ENCODE assay signal across 18 cellular contexts in the genomic region with DNA sequence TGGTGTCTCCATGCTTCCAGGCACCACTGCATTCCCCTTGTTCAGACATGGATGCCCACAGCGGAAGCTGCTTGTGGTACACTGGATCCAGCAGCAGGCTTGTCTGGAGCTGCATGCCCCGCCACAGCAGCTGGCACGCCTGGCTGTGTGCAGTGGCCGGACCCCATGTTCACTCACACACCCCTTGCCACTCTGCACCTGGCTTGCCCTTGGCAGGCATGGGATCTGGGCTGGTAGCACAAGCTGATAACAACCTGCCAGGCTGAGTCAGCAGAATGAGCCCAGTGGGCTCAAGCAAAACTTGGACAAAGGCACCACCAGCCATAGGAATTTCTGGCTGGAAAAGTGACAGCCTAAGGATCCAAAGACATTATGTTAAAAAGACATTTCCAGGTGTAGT.
"Had no signal": no experiment of that assay in that cellular context is flagged by ENCODE, and none has a peak within 500 bp of the region (broad histone marks: within the 10 kb centered on the region; RNA-seq: fewer than 3 reads in every experiment).

No MANE protein-coding gene starts in this region.

- H3K9me3 Mint-ChIP-seq: activated naive CD8-positive, alpha-beta T cell treated with anti-CD3 and anti-CD28 coated beads for 36 hours; activated T-helper 17 cell treated with anti-CD3 and anti-CD28 coated beads, Interleukin-2, amount 50 U/mL, for 72 hours; effector memory CD8-positive, alpha-beta T cell had no signal

- H3K4me3 ChIP-seq: cardiac muscle cell, ovary, sigmoid colon, thyroid gland had no signal

- H3K4me1 Mint-ChIP-seq: activated CD4-positive, alpha-beta memory T cell treated with anti-CD3 and anti-CD28 coated beads, Interleukin-2, amount 10 ng/mL, durations not matched to agents 7 days and 5 days; activated CD8-positive, alpha-beta memory T cell treated with anti-CD3 and anti-CD28 coated beads, Interleukin-2, amount 10 ng/mL, durations not matched to agents 7 days and 5 days; neural crest cell; WTC11 had no signal

- H3K4me3 Mint-ChIP-seq: activated CD4-positive, alpha-beta memory T cell treated with anti-CD3 and anti-CD28 coated beads, Interleukin-2, amount 10 ng/mL, durations not matched to agents 7 days and 5 days; activated CD8-positive, alpha-beta memory T cell treated with anti-CD3 and anti-CD28 coated beads, Interleukin-2, amount 10 ng/mL, durations not matched to agents 7 days and 5 days; activated naive CD8-positive, alpha-beta T cell treated with anti-CD3 and anti-CD28 coated beads for 36 hours; activated T-helper 17 cell treated with anti-CD3 and anti-CD28 coated beads, Interleukin-2, amount 50 U/mL, for 72 hours; effector memory CD8-positive, alpha-beta T cell; neural crest cell; WTC11 had no signal

- H3K27me3 Mint-ChIP-seq: activated CD4-positive, alpha-beta memory T cell treated with anti-CD3 and anti-CD28 coated beads, Interleukin-2, amount 10 ng/mL, durations not matched to agents 7 days and 5 days; activated CD8-positive, alpha-beta memory T cell treated with anti-CD3 and anti-CD28 coated beads, Interleukin-2, amount 10 ng/mL, durations not matched to agents 7 days and 5 days; activated naive CD8-positive, alpha-beta T cell treated with anti-CD3 and anti-CD28 coated beads for 36 hours; activated T-helper 17 cell treated with anti-CD3 and anti-CD28 coated beads, Interleukin-2, amount 50 U/mL, for 72 hours; effector memory CD8-positive, alpha-beta T cell had no signal

- H3K36me3 ChIP-seq: cardiac muscle cell, ovary, sigmoid colon, thyroid gland had no signal

- H3K27ac ChIP-seq: cardiac muscle cell, ovary, sigmoid colon, thyroid gland had no signal

- H3K27me3 ChIP-seq: cardiac muscle cell, ovary, sigmoid colon, thyroid gland had no signal

- FAIRE-seq: urothelium cell line had no signal

- DNase-seq: activated CD4-positive, alpha-beta memory T cell treated with anti-CD3 and anti-CD28 coated beads, Interleukin-2, amount 10 ng/mL, durations not matched to agents 7 days and 5 days; activated CD4-positive, alpha-beta T cell treated with anti-CD3 and anti-CD28 coated beads for 48 hours; activated CD8-positive, alpha-beta memory T cell treated with anti-CD3 and anti-CD28 coated beads, Interleukin-2, amount 10 ng/mL, durations not matched to agents 7 days and 5 days; activated naive CD4-positive, alpha-beta T cell; activated naive CD8-positive, alpha-beta T cell treated with anti-CD3 and anti-CD28 coated beads for 36 hours; amniotic stem cell; effector memory CD8-positive, alpha-beta T cell; hippocampal formation; ovary; sigmoid colon; stimulated activated naive CD4-positive, alpha-beta T cell treated with Interleukin-2 at 50 U/mL for 16 hours; T-helper 2 cell; thyroid gland had no signal

- H3K27ac Mint-ChIP-seq: activated CD4-positive, alpha-beta memory T cell treated with anti-CD3 and anti-CD28 coated beads, Interleukin-2, amount 10 ng/mL, durations not matched to agents 7 days and 5 days; activated CD8-positive, alpha-beta memory T cell treated with anti-CD3 and anti-CD28 coated beads, Interleukin-2, amount 10 ng/mL, durations not matched to agents 7 days and 5 days; activated naive CD8-positive, alpha-beta T cell treated with anti-CD3 and anti-CD28 coated beads for 36 hours; activated T-helper 17 cell treated with anti-CD3 and anti-CD28 coated beads, Interleukin-2, amount 50 U/mL, for 72 hours; effector memory CD8-positive, alpha-beta T cell; WTC11 had no signal

- H3K9me3 ChIP-seq: ovary, sigmoid colon, thyroid gland had no signal

- ATAC-seq: activated CD8-positive, alpha-beta memory T cell treated with anti-CD3 and anti-CD28 coated beads, Interleukin-2, amount 10 ng/mL, durations not matched to agents 7 days and 5 days; activated T-helper 17 cell treated with anti-CD3 and anti-CD28 coated beads, Interleukin-2, amount 50 U/mL, for 72 hours; effector memory CD8-positive, alpha-beta T cell; WTC11 had no signal
